8 cellular contexts compared by ENCODE assay signal in genomic region chr11:11841605-11842425, GRCh38. TPM values are rescaled to one million over a fixed set of nuclear protein-coding genes. Genes with fewer than 3 reads are reported as not detected.
DNase-seq lines count a peak whose midpoint lies in the region; ATAC-seq and TF ChIP-seq lines count a peak whose summit lies in the region.

USP47 (plus strand) TSS chr11:11841972; CDS start chr11:11842186, 214 bp downstream.

- H3K4me1 ChIP-seq in ACC112 (ENCODE audit: control insufficient read depth, insufficient read depth, low read length, unreplicated experiment) (peaks cover 41% of the 10 kb centered on the region), iPS-18a (ENCODE audit: control insufficient read depth, low read depth, low read length) (peaks cover 37% of the 10 kb centered on the region), skeletal muscle satellite cell (ENCODE audit: control insufficient read depth, insufficient read depth, low read length) (peaks cover 25% of the 10 kb centered on the region)

- peaks cover 50% of the 10 kb centered on the region for H3K79me2 ChIP-seq in ACC112 (ENCODE audit: control insufficient read depth, insufficient read depth, low read length, unreplicated experiment)

- ATAC-seq in GM18861 (IDR thresholded peaks at IDR 0.05; ENCODE audit: unreplicated experiment) (peak; percentile 40), HG03066 (IDR thresholded peaks at IDR 0.05; ENCODE audit: low read depth, unreplicated experiment) (peak; percentile 72)

- H3K27me3 ChIP-seq in ACC112 (ENCODE audit: insufficient read depth, low read length) (no peaks in the 10 kb centered on the region), brain microvascular endothelial cell (replicated peaks) (no peaks in the 10 kb centered on the region), iPS-18a (ENCODE audit: control insufficient read depth, insufficient read depth, low read length) (no peaks in the 10 kb centered on the region), skeletal muscle satellite cell (ENCODE audit: control insufficient read depth, insufficient read depth, low read length) (no peaks in the 10 kb centered on the region)

- DNase-seq in NCI-H2107 (lab: John Stamatoyannopoulos, UW) (peak; percentile 83), UCSD-AML1 (lab: John Stamatoyannopoulos, UW; ENCODE audit: unreplicated experiment) (peak; percentile 92), brain microvascular endothelial cell (peak; percentile 80)

- peak; percentile 77 for TF ChIP-seq CTCF in brain microvascular endothelial cell (IDR thresholded peaks at IDR 0.05; ENCODE audit: low read depth, low read length, missing control alignments)

- in situ Hi-C loops in brain microvascular endothelial cell (cut with HindIII; ENCODE audit: low pct_ligation_motif_present, low sequenced_read_pairs), result no loop called here

- H3K27ac ChIP-seq in ACC112 (ENCODE audit: low read depth, low read length) (peak within 1 kb of the TSS; percentile 89), brain microvascular endothelial cell (peak within 1 kb of the TSS; percentile 91), iPS-18a (ENCODE audit: low read length) (peak within 1 kb of the TSS; percentile 82)

- no peaks in the 10 kb centered on the region for H3K36me3 ChIP-seq in ACC112 (ENCODE audit: insufficient read depth, low read length)
- H3K36me3 ChIP-seq in brain microvascular endothelial cell (replicated peaks), result no peaks in the 10 kb centered on the region
- H3K36me3 ChIP-seq in iPS-18a (ENCODE audit: control insufficient read depth, low read depth, low read length), result no peaks in the 10 kb centered on the region
- no peaks in the 10 kb centered on the region for H3K36me3 ChIP-seq in skeletal muscle satellite cell (ENCODE audit: insufficient read depth, low read length)

- H3K9ac ChIP-seq in iPS-18a (ENCODE audit: low read length) (peak within 1 kb of the TSS; percentile 87), skeletal muscle satellite cell (ENCODE audit: low read depth, low read length) (peak within 1 kb of the TSS; percentile 98)

- H3K4me3 ChIP-seq in ACC112 (ENCODE audit: low read depth, low read length), result peak within 1 kb of the TSS; percentile 92
- H3K4me3 ChIP-seq in brain microvascular endothelial cell (ENCODE audit: low read depth, low read length), result peak within 1 kb of the TSS; percentile 80
- peak within 1 kb of the TSS; percentile 70 for H3K4me3 ChIP-seq in iPS-18a (ENCODE audit: low read length)
- H3K4me3 ChIP-seq in skeletal muscle satellite cell (ENCODE audit: low read length), result peak within 1 kb of the TSS; percentile 83

- peak within 1 kb of the TSS; percentile 95 for H2AFZ ChIP-seq in ACC112 (ENCODE audit: low read length, unreplicated experiment)

- H3K9me3 ChIP-seq in iPS-18a (ENCODE audit: control insufficient read depth, low read depth, low read length), result no peaks in the 10 kb centered on the region
- H3K9me3 ChIP-seq in skeletal muscle satellite cell (replicated peaks; ENCODE audit: low read length), result no peaks in the 10 kb centered on the region

- H3K4me2 ChIP-seq in skeletal muscle satellite cell (ENCODE audit: low read length), result peak within 1 kb of the TSS; percentile 83

RNA-seq across cellular contexts. Expression of gene USP47, which starts in this region (rescaled TPM):
- 37.1 and 39.3 TPM in 2 replicates for total RNA-seq in skeletal muscle satellite cell (2012; rRNA removed)

Comparison
In these comparisons a context has a peak if more than half of its experiments do, and no peak if none do; other contexts are left out.
1. Peak in every context shown above with its lines: DNase-seq, ATAC-seq, H3K4me3 ChIP-seq and H3K27ac ChIP-seq.